ENCODE assay signal across 8 cellular contexts in the genomic region with DNA sequence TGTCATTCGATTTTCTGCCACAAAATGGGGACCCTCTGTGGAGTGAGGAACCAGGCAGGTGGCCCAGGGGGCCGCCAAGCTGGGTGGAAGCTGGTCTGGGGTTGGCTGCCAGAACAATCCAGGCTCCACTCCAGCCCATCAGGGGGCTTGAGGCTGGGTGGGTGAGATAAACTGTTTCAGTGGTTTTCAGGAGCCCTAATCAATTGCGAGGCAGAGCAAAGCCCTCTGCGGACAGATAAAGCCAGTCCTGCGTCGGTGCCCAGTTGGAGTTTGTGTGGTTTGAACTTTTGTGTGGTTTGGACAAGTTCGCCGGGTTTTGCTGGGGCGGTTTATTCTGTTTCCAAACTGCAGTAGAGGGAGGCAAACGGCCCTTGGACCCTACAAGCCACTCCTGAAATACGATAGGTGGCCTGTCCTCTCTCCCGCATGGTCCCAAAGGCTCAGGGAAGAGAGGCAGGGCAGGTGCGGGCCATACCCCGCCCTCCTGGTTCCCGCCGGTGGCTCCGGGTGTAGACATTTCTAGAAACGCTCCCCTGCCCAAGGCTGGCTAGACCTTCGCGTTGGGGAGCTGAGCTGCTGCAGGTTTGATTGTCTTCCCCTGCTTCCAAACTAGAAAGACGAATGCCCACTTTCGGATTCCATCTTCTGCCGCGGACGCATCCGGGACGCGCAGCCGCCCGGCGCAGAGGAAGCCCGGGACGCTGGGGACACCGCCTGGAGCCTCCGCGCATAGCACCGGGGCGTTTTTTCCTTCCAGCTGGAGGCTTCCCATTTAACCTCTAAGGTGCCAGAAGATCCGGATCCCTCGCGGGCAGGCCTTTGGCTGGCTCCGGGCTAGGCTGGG.
DNase-seq lines count a peak whose midpoint lies in the region; ATAC-seq and TF ChIP-seq lines count a peak whose summit lies in the region.

No MANE protein-coding gene starts in this region.

- POLR2A ChIA-PET in CD8-positive, alpha-beta memory T cell (lab: Charles Lee), result interaction anchor here (1.2 kb wide), 1 partner anchor 90 kb away, joined by 5 read pairs; no protein-coding TSS in a partner anchor

- H3K4me1 ChIP-seq in CD8-positive, alpha-beta memory T cell (ENCODE audit: insufficient read depth, low read length), result peaks cover 12% of the 10 kb centered on the region
- H3K4me1 ChIP-seq in mucosa of rectum (ENCODE audit: control insufficient read depth in 2 of 2, insufficient read depth in 2 of 2, low read length in 2 of 2), result peaks cover 2 to 4% of the 10 kb centered on the region in 2 donors

- peaks cover 3 to 9% (median 6%) of the 10 kb centered on the region in 3 donors for H3K4me1 Mint-ChIP-seq in CD8-positive, alpha-beta memory T cell
- H3K4me1 Mint-ChIP-seq in stimulated activated effector memory CD8-positive, alpha-beta T cell treated with anti-CD3 and anti-CD28 coated beads, Interleukin-12 subunit alpha, Interleukin-12 subunit beta, amount 100 ng/mL, for 72 hours, result peaks cover 4% of the 10 kb centered on the region

- H3K27me3 Mint-ChIP-seq in CD8-positive, alpha-beta memory T cell, result peaks cover 0 to 11% of the 10 kb centered on the region in 2 donors

- CTCF ChIA-PET in CD8-positive, alpha-beta memory T cell (lab: Charles Lee), result interaction anchor here (0.7 to 1.4 kb wide), 12 partner anchors 10 to 535 kb away, joined by 3 to 7 read pairs (median 3); no protein-coding TSS in a partner anchor

- no peaks in the 10 kb centered on the region for H3K27me3 ChIP-seq in CD8-positive, alpha-beta memory T cell (ENCODE audit: insufficient read depth, low read length, poor library complexity, severe bottlenecking)
- peaks cover 0 to 2% of the 10 kb centered on the region in 2 donors for H3K27me3 ChIP-seq in mucosa of rectum (ENCODE audit: control insufficient read depth in 2 of 2, insufficient read depth in 2 of 2, low read length in 2 of 2)

- H3K4me3 ChIP-seq in CD8-positive, alpha-beta memory T cell (ENCODE audit: low read length), result peak overlapping the region; percentile 63
- peak overlapping the region; percentile 60 to 74 for H3K4me3 ChIP-seq in mucosa of rectum (ENCODE audit: low read length in 2 of 2)

- peak overlapping the region; percentile 41 to 63 for H3K9ac ChIP-seq in mucosa of rectum (ENCODE audit: low read depth in 1 of 2, low read length in 2 of 2)

- no peaks in the 10 kb centered on the region for H3K36me3 Mint-ChIP-seq in CD8-positive, alpha-beta memory T cell
- no peaks in the 10 kb centered on the region for H3K36me3 Mint-ChIP-seq in stimulated activated effector memory CD8-positive, alpha-beta T cell treated with anti-CD3 and anti-CD28 coated beads, Interleukin-12 subunit alpha, Interleukin-12 subunit beta, amount 100 ng/mL, for 72 hours

- no peak overlapping the region for H3K27ac ChIP-seq in CD8-positive, alpha-beta memory T cell (ENCODE audit: low read depth, low read length)
- H3K27ac ChIP-seq in mucosa of rectum (ENCODE audit: low read depth in 2 of 2, low read length in 2 of 2), result peak overlapping the region; percentile 42 to 52

- peak; percentile 31 for TF ChIP-seq POLR2A in erythroblast (IDR thresholded peaks at IDR 0.05; ENCODE audit: low read length)

- H3K9me3 Mint-ChIP-seq in CD8-positive, alpha-beta memory T cell, result no peaks in the 10 kb centered on the region
- H3K9me3 Mint-ChIP-seq in stimulated activated effector memory CD8-positive, alpha-beta T cell treated with anti-CD3 and anti-CD28 coated beads, Interleukin-12 subunit alpha, Interleukin-12 subunit beta, amount 100 ng/mL, for 72 hours, result no peaks in the 10 kb centered on the region

- H3K4me3 Mint-ChIP-seq in CD8-positive, alpha-beta memory T cell, result peak overlapping the region; percentile 80 to 91 (median 82)
- H3K4me3 Mint-ChIP-seq in stimulated activated effector memory CD8-positive, alpha-beta T cell treated with anti-CD3 and anti-CD28 coated beads, Interleukin-12 subunit alpha, Interleukin-12 subunit beta, amount 100 ng/mL, for 72 hours, result peak overlapping the region; percentile 59

- H3K36me3 ChIP-seq in CD8-positive, alpha-beta memory T cell (ENCODE audit: insufficient read depth, low read length), result no peaks in the 10 kb centered on the region
- H3K36me3 ChIP-seq in mucosa of rectum (ENCODE audit: control insufficient read depth in 2 of 2, insufficient read depth in 2 of 2, low read length in 2 of 2), result no peaks in the 10 kb centered on the region

- peak overlapping the region in 6 of 8 donors; percentile 21 to 92 (median 57) for H3K27ac Mint-ChIP-seq in CD8-positive, alpha-beta memory T cell
- H3K27ac Mint-ChIP-seq in stimulated activated effector memory CD8-positive, alpha-beta T cell treated with anti-CD3 and anti-CD28 coated beads, Interleukin-12 subunit alpha, Interleukin-12 subunit beta, amount 100 ng/mL, for 72 hours, result no peak overlapping the region

- DNase-seq in CD8-positive, alpha-beta memory T cell, result peak; percentile 25 to 61 (median 41)
- DNase-seq in NOMO-1 treated with DMSO at 0.1 percent for 48 hours (lab: John Stamatoyannopoulos, UW; ENCODE audit: unreplicated experiment) (peak; percentile 60), activated T-cell treated with anti-CD3 and anti-CD28 coated beads for 24 hours (ENCODE audit: low read depth) (peak; percentile 38), erythroblast (lab: John Stamatoyannopoulos, UW) (peak; percentile 65 to 88)
- DNase-seq in stimulated activated effector memory CD8-positive, alpha-beta T cell treated with anti-CD3 and anti-CD28 coated beads, Interleukin-12 subunit alpha, Interleukin-12 subunit beta, amount 100 ng/mL, for 72 hours (ENCODE audit: low spot score in 2 of 2), result peak; percentile 13 to 52

- H3K9me3 ChIP-seq in CD8-positive, alpha-beta memory T cell (ENCODE audit: low read length), result no peaks in the 10 kb centered on the region
- H3K9me3 ChIP-seq in mucosa of rectum (ENCODE audit: control insufficient read depth in 2 of 2, low read length in 2 of 2), result no peaks in the 10 kb centered on the region

- ATAC-seq in HG02870 (IDR thresholded peaks at IDR 0.05; ENCODE audit: unreplicated experiment) (peak; percentile 46), HG03520 (IDR thresholded peaks at IDR 0.05; ENCODE audit: unreplicated experiment) (no peak)
- ATAC-seq in stimulated activated effector memory CD8-positive, alpha-beta T cell treated with anti-CD3 and anti-CD28 coated beads, Interleukin-12 subunit alpha, Interleukin-12 subunit beta, amount 100 ng/mL, for 72 hours, result peak; percentile 72
